ENCODE assay signal across 11 cellular contexts in the genomic region with DNA sequence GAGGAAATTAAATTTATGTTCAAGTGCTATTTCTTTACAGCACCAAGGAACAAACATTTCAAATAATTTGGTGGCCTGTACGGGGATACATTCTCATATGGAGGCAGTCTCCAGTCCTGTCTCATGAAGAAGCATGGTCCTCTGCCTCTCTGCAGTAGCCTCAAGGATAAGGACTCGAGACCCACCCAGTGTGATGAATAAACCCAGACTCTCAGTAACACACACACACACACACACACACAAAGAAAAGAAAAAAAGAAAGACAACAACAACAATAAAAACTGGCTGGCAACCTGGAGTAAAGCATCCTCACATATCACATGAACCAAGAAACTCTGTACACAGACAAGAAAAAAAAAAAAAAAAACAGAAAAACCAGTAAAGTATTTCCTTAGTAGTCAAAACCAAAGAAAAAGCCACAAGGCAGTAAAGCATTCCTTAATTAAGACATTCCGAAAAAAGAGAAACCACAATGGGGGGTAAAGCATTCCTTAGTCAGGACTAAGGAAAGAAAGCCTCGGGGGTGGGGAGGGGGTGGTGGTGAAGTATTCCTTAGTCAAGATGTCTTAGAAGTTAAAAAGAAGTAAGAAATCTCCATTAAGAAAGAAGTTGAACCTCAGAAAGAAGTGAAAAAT. TPM values are rescaled to one million over a fixed set of nuclear protein-coding genes. Genes with fewer than 3 reads are reported as not detected.
DNase-seq lines count a peak whose midpoint lies in the region; ATAC-seq and TF ChIP-seq lines count a peak whose summit lies in the region.
"Had no signal": no experiment of that assay in that cellular context is flagged by ENCODE, and none has a peak within 500 bp of the region (broad histone marks: within the 10 kb centered on the region; RNA-seq: fewer than 3 reads in every experiment).

No MANE protein-coding gene starts in this region.

- H3K9me3 ChIP-seq in ascending aorta (peaks cover 0 to 3% of the 10 kb centered on the region in 2 donors), gastrocnemius medialis (no peaks in the 10 kb centered on the region)
- H3K9me3 ChIP-seq: Peyer's patch had no signal

- DNase-seq in GM04504 (ENCODE audit: low read depth) (peak; percentile 15), ascending aorta (ENCODE audit: low spot score in 2 of 2) (no peak), hepatic stellate cell (ENCODE audit: low spot score) (peak; percentile 44), gastrocnemius medialis (no peak), SIG-M5 treated with dmso at 0.1 percent for 504 hours (lab: John Stamatoyannopoulos, UW; ENCODE audit: unreplicated experiment) (no peak), cortex of kidney (lab: John Stamatoyannopoulos, UW) (no peak), NCI-H1092 (lab: John Stamatoyannopoulos, UW) (no peak)
- DNase-seq: activated T-cell treated with anti-CD3 and anti-CD28 coated beads, Interleukin-2, amount 50 U/mL, for 4 hours; Kasumi-1; Peyer's patch had no signal

- H3K27me3 ChIP-seq in ascending aorta (no peaks in the 10 kb centered on the region), gastrocnemius medialis (no peaks in the 10 kb centered on the region)
- H3K27me3 ChIP-seq: Peyer's patch had no signal

- no peak for TF ChIP-seq POLR2A in gastrocnemius medialis (IDR thresholded peaks at IDR 0.05)

- no peak for ATAC-seq in gastrocnemius medialis
- no peak for ATAC-seq in GM18873 (IDR thresholded peaks at IDR 0.05; ENCODE audit: low FRiP score, unreplicated experiment)
- ATAC-seq: activated T-cell treated with anti-CD3 and anti-CD28 coated beads, Interleukin-2, amount 50 U/mL, for 4 hours had no signal

- TF ChIP-seq CTCF in ascending aorta (IDR thresholded peaks at IDR 0.05) (no peak), gastrocnemius medialis (IDR thresholded peaks at IDR 0.05 in 4 of 5, conservative IDR thresholded peaks at IDR 0.05 in 1 of 5) (no peak)

- in situ Hi-C loops in gastrocnemius medialis (cut with MboI; ENCODE audit: low sequenced_read_pairs in 4 of 4), result loop anchor here in 1 of 4 donors (10.0 kb wide), 1 partner anchor 135 kb away; no protein-coding TSS in a partner anchor

- H3K4me3 ChIP-seq in ascending aorta (no peak overlapping the region), gastrocnemius medialis (no peak overlapping the region)
- H3K4me3 ChIP-seq: Peyer's patch had no signal

- intact Hi-C loops in ascending aorta (cut with DNase I), result loop anchor here (1.0 kb wide), 1 partner anchor 79 kb away; no protein-coding TSS in a partner anchor
- intact Hi-C loops in gastrocnemius medialis (cut with DNase I; ENCODE audit: low total_unique reads), result no loop called here

- no peaks in the 10 kb centered on the region for H3K36me3 ChIP-seq in ascending aorta
- no peaks in the 10 kb centered on the region for H3K36me3 ChIP-seq in gastrocnemius medialis
- H3K36me3 ChIP-seq: Peyer's patch had no signal

- H3K4me1 ChIP-seq in ascending aorta (peaks cover 12 to 49% of the 10 kb centered on the region in 2 donors), gastrocnemius medialis (peaks cover 0 to 8% of the 10 kb centered on the region in 2 donors)

- H3K27ac ChIP-seq in ascending aorta (peak overlapping the region; percentile 89 to 90), gastrocnemius medialis (peak overlapping the region in 3 of 4 donors; percentile 51 to 70 (median 59))

RNA-seq across cellular contexts. Expression of a gene that starts 28.4 kb away (rescaled TPM):
- total RNA-seq in ascending aorta (not detected), gastrocnemius medialis (under 1 TPM in 1 of 4 donors, not detected in 3; 0.36 TPM)
- total RNA-seq: activated T-cell treated with anti-CD3 and anti-CD28 coated beads, Interleukin-2, amount 50 U/mL, for 4 hours had no signal

RNA-seq across cellular contexts. Expression of a gene that starts 34.8 kb away (rescaled TPM):
- total RNA-seq in ascending aorta, result 90.3 TPM
- total RNA-seq in gastrocnemius medialis, result 10 to 100 TPM; 13.2 to 25.1 (median 22.5) TPM

Comparison
In these comparisons a context has a peak if more than half of its experiments do, and no peak if none do; other contexts are left out.
1. DNase-seq: peak in GM04504 (single experiment) and hepatic stellate cell (single experiment); none in ascending aorta (0 of 2), gastrocnemius medialis (0 of 2), SIG-M5 treated with dmso at 0.1 percent for 504 hours (single experiment), cortex of kidney (single experiment) and NCI-H1092 (single experiment).